ENCODE assay signal across 9 cellular contexts in genomic region chr20:49989234-49990065, GRCh38. TPM values are rescaled to one million over a fixed set of nuclear protein-coding genes. Genes with fewer than 3 reads are reported as not detected.
A peak's percentile ranks its signal among the peaks of the same experiment; 100 is the strongest.
DNase-seq lines count a peak whose midpoint lies in the region; ATAC-seq and TF ChIP-seq lines count a peak whose summit lies in the region.
"Had no signal": no experiment of that assay in that cellular context is flagged by ENCODE, and none has a peak within 500 bp of the region (broad histone marks: within the 10 kb centered on the region; RNA-seq: fewer than 3 reads in every experiment).

No MANE protein-coding gene starts in this region.

- no peaks in the 10 kb centered on the region for H3K9me3 Mint-ChIP-seq in activated CD8-positive, alpha-beta memory T cell treated with anti-CD3 and anti-CD28 coated beads, Interleukin-2, amount 10 ng/mL, durations not matched to agents 7 days and 5 days (ENCODE audit: low read depth)

- peak; percentile 53 to 82 for ATAC-seq in right cardiac atrium
- no peak for ATAC-seq in activated CD8-positive, alpha-beta memory T cell treated with anti-CD3 and anti-CD28 coated beads, Interleukin-2, amount 10 ng/mL, durations not matched to agents 7 days and 5 days

- peak overlapping the region; percentile 61 for H3K27ac ChIP-seq in right cardiac atrium (ENCODE audit: low read length)
- peak overlapping the region; percentile 69 to 79 (median 71) for H3K27ac ChIP-seq in sigmoid colon

- H3K27me3 Mint-ChIP-seq in activated CD8-positive, alpha-beta memory T cell treated with anti-CD3 and anti-CD28 coated beads, Interleukin-2, amount 10 ng/mL, durations not matched to agents 7 days and 5 days = peaks cover under 1% of the 10 kb centered on the region

- no peak for TF ChIP-seq EP300 in sigmoid colon (IDR thresholded peaks at IDR 0.05)

- no peaks in the 10 kb centered on the region for H3K36me3 Mint-ChIP-seq in activated CD8-positive, alpha-beta memory T cell treated with anti-CD3 and anti-CD28 coated beads, Interleukin-2, amount 10 ng/mL, durations not matched to agents 7 days and 5 days

- intact Hi-C loops in right cardiac atrium (cut with DNase I) (loop anchor here in 3 of 4 donors (10.0 kb wide), 2 partner anchors 175 to 185 kb away; no protein-coding TSS in a partner anchor), sigmoid colon (cut with DNase I) (no loop called here)

- no peaks in the 10 kb centered on the region for H3K9me3 ChIP-seq in right cardiac atrium (ENCODE audit: control insufficient read depth, low read length)
- H3K9me3 ChIP-seq in sigmoid colon = no peaks in the 10 kb centered on the region

- no peaks in the 10 kb centered on the region for H3K4me1 Mint-ChIP-seq in activated CD8-positive, alpha-beta memory T cell treated with anti-CD3 and anti-CD28 coated beads, Interleukin-2, amount 10 ng/mL, durations not matched to agents 7 days and 5 days

- H3K4me3 Mint-ChIP-seq in activated CD8-positive, alpha-beta memory T cell treated with anti-CD3 and anti-CD28 coated beads, Interleukin-2, amount 10 ng/mL, durations not matched to agents 7 days and 5 days = no peak overlapping the region

- TF ChIP-seq POLR2A in sigmoid colon (IDR thresholded peaks at IDR 0.05) = no peak

- CTCF ChIA-PET in activated CD8-positive, alpha-beta memory T cell treated with anti-CD3 and anti-CD28 coated beads, Interleukin-2, amount 10 ng/mL, durations not matched to agents 7 days and 5 days (lab: Charles Lee) = interaction anchor here (0.8 to 3.2 kb wide), 4 partner anchors 11 to 164 kb away, joined by 3 to 19 read pairs (median 8); partner anchors contain the start of gene PEDS1

- H3K4me3 ChIP-seq in right cardiac atrium (ENCODE audit: low read length) (no peak overlapping the region), sigmoid colon (no peak overlapping the region)

- 35% methylated on average over 22 of the region's 22 CpGs for WGBS in right cardiac atrium
- 55 to 62% methylated on average over 22 of the region's 22 CpGs for WGBS in sigmoid colon, 2 donors

- H3K27ac Mint-ChIP-seq in activated CD8-positive, alpha-beta memory T cell treated with anti-CD3 and anti-CD28 coated beads, Interleukin-2, amount 10 ng/mL, durations not matched to agents 7 days and 5 days = no peak overlapping the region

- no peak for TF ChIP-seq CTCF in sigmoid colon (IDR thresholded peaks at IDR 0.05)

- H3K36me3 ChIP-seq in sigmoid colon = no peaks in the 10 kb centered on the region

- H3K4me1 ChIP-seq in right cardiac atrium (ENCODE audit: control insufficient read depth, insufficient read depth, low read length) (peaks cover 6% of the 10 kb centered on the region), sigmoid colon (peaks cover 0 to 66% (median 55%) of the 10 kb centered on the region in 4 donors)

- H3K27me3 ChIP-seq in right cardiac atrium (ENCODE audit: control insufficient read depth, insufficient read depth) (no peaks in the 10 kb centered on the region), sigmoid colon (no peaks in the 10 kb centered on the region)

- peak; percentile 71 for DNase-seq in GM04503 (ENCODE audit: low read depth)
- DNase-seq in amniotic epithelial cell (ENCODE audit: low read depth) = peak; percentile 58
- peak; percentile 84 to 88 (median 86) for DNase-seq in right cardiac atrium
- DNase-seq in sigmoid colon = peak; percentile 90
- no peak for DNase-seq in activated CD8-positive, alpha-beta memory T cell treated with anti-CD3 and anti-CD28 coated beads, Interleukin-2, amount 10 ng/mL, durations not matched to agents 7 days and 5 days
- no peak for DNase-seq in stimulated activated CD4-positive, alpha-beta T cell treated with anti-CD3 and anti-CD28 coated beads, Interleukin-4, amount 100 ng/mL, for 24 hours
- no peak for DNase-seq in activated CD8-positive, alpha-beta memory T cell treated with anti-CD3 and anti-CD28 coated beads for 24 hours
- DNase-seq in activated CD4-positive, alpha-beta T cell treated with anti-CD3 and anti-CD28 coated beads, Interleukin-2, amount 50 U/mL, for 48 hours = no peak
- DNase-seq: MM.1S had no signal

RNA-seq across cellular contexts. Expression of gene SNAI1, which starts 6.7 kb away (rescaled TPM):
- 1 to 10 TPM; 2.9 to 6.0 (median 3.4) TPM for total RNA-seq in right cardiac atrium
- polyA plus RNA-seq in right cardiac atrium = 8.4 TPM
- 1 to 10 TPM; 1.1 to 2.6 (median 1.8) TPM for total RNA-seq in sigmoid colon
- 1 to 10 TPM in 1 of 3 donors, under 1 TPM in 2; 0.60 to 2.9 (median 0.69) TPM for polyA plus RNA-seq in sigmoid colon
- total RNA-seq in activated CD8-positive, alpha-beta memory T cell treated with anti-CD3 and anti-CD28 coated beads, Interleukin-2, amount 10 ng/mL, durations not matched to agents 7 days and 5 days = under 1 TPM; 0.21 to 0.61 TPM

RNA-seq across cellular contexts. Expression of gene RNF114, which starts 53.3 kb away (rescaled TPM):
- 10 to 100 TPM; 44.0 to 50.0 (median 47.1) TPM for total RNA-seq in right cardiac atrium
- 42.8 TPM for polyA plus RNA-seq in right cardiac atrium
- 100 to 1,000 TPM; 121 to 151 (median 136) TPM for total RNA-seq in sigmoid colon
- polyA plus RNA-seq in sigmoid colon = 10 to 100 TPM; 59.5 to 61.7 (median 61.0) TPM
- total RNA-seq in activated CD8-positive, alpha-beta memory T cell treated with anti-CD3 and anti-CD28 coated beads, Interleukin-2, amount 10 ng/mL, durations not matched to agents 7 days and 5 days = 10 to 100 TPM; 65.2 to 74.4 TPM

Comparison
In these comparisons a context has a peak if more than half of its experiments do, and no peak if none do; other contexts are left out.
1. DNase-seq: peak in GM04503 (single experiment), amniotic epithelial cell (single experiment), right cardiac atrium (3 of 3) and sigmoid colon (single experiment); none in activated CD8-positive, alpha-beta memory T cell treated with anti-CD3 and anti-CD28 coated beads, Interleukin-2, amount 10 ng/mL, durations not matched to agents 7 days and 5 days (single experiment), stimulated activated CD4-positive, alpha-beta T cell treated with anti-CD3 and anti-CD28 coated beads, Interleukin-4, amount 100 ng/mL, for 24 hours (single experiment), activated CD8-positive, alpha-beta memory T cell treated with anti-CD3 and anti-CD28 coated beads for 24 hours (single experiment) and activated CD4-positive, alpha-beta T cell treated with anti-CD3 and anti-CD28 coated beads, Interleukin-2, amount 50 U/mL, for 48 hours (0 of 2).